ENCODE assay signal across 10 cellular contexts in the genomic region with DNA sequence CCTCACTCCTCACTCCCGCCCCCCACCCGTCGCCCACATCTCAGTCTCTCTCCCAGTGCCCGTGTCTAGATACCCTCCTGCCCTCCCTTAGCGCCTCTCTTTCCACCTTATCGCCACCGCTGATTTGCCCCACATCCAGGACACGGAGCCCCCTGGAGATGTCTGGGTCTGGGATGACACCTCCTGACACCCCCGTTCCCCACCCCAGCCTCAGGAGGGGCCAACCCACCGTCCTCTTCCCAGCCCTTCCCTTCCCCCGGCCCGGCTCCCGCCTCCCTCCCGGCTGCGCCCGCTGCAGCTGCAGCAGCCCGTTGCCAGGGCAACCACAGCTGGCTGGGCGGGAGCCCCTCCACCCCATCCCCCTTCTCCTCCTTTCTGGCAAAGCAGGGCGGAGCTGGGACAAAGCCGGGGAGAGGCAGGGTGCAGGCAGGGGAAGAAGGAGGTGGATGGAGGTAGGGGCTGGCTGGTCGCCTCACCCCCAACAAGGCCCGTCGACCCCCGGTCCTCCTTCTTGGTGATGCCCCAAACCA. TPM values are rescaled to one million over a fixed set of nuclear protein-coding genes. Genes with fewer than 3 reads are reported as not detected.
A peak's percentile ranks its signal among the peaks of the same experiment; 100 is the strongest.
DNase-seq lines count a peak whose midpoint lies in the region; ATAC-seq and TF ChIP-seq lines count a peak whose summit lies in the region.
"Had no signal": no experiment of that assay in that cellular context is flagged by ENCODE, and none has a peak within 500 bp of the region (broad histone marks: within the 10 kb centered on the region; RNA-seq: fewer than 3 reads in every experiment).

No MANE protein-coding gene starts in this region.

- peaks cover 18% of the 10 kb centered on the region for H3K27me3 Mint-ChIP-seq in activated naive CD8-positive, alpha-beta T cell
- H3K27me3 Mint-ChIP-seq in activated naive CD8-positive, alpha-beta T cell treated with anti-CD3 and anti-CD28 coated beads for 36 hours = peaks cover 68% of the 10 kb centered on the region
- H3K27me3 Mint-ChIP-seq in endodermal cell (ENCODE audit: insufficient read depth) = peaks cover 40% of the 10 kb centered on the region

- H3K9ac ChIP-seq in endodermal cell (ENCODE audit: extremely low read depth, low read length, poor library complexity, severe bottlenecking) = no peak overlapping the region

- H3K27ac ChIP-seq in endodermal cell (ENCODE audit: low read depth, low read length) (peak overlapping the region; percentile 78), aorta (ENCODE audit: low read depth in 1 of 2, low read length in 2 of 2) (no peak overlapping the region)

- no peak overlapping the region for H3K4me3 ChIP-seq in endodermal cell (ENCODE audit: low read length)
- no peak overlapping the region for H3K4me3 ChIP-seq in aorta (ENCODE audit: low read length in 2 of 2)

- H3K36me3 ChIP-seq in endodermal cell (ENCODE audit: control insufficient read depth, insufficient read depth, low read length) = no peaks in the 10 kb centered on the region
- no peaks in the 10 kb centered on the region for H3K36me3 ChIP-seq in aorta (ENCODE audit: control insufficient read depth in 1 of 2, insufficient read depth in 2 of 2, low read length in 1 of 2)

- H3K4me1 ChIP-seq in endodermal cell (ENCODE audit: control insufficient read depth, insufficient read depth, low read length) = no peaks in the 10 kb centered on the region
- no peaks in the 10 kb centered on the region for H3K4me1 ChIP-seq in aorta (ENCODE audit: control insufficient read depth in 1 of 2, insufficient read depth in 2 of 2, low read length in 2 of 2)

- H3K4me1 Mint-ChIP-seq in activated naive CD8-positive, alpha-beta T cell (ENCODE audit: low read depth) = peaks cover 24% of the 10 kb centered on the region
- peaks cover 18% of the 10 kb centered on the region for H3K4me1 Mint-ChIP-seq in activated naive CD8-positive, alpha-beta T cell treated with anti-CD3 and anti-CD28 coated beads for 36 hours
- peaks cover 18% of the 10 kb centered on the region for H3K4me1 Mint-ChIP-seq in endodermal cell

- no peak overlapping the region for H3K27ac Mint-ChIP-seq in activated naive CD8-positive, alpha-beta T cell
- H3K27ac Mint-ChIP-seq in activated naive CD8-positive, alpha-beta T cell treated with anti-CD3 and anti-CD28 coated beads for 36 hours = no peak overlapping the region
- H3K27ac Mint-ChIP-seq in endodermal cell = no peak overlapping the region
- H3K27ac Mint-ChIP-seq: CD4-positive, CD25-positive, alpha-beta regulatory T cell; stimulated activated naive CD8-positive, alpha-beta T cell treated with anti-CD3 and anti-CD28 coated beads, Interleukin-15, Interleukin-2, amounts not matched to agents 100 ng/mL and 50 ng/mL, for 24 hours had no signal

- ATAC-seq in aorta (ENCODE audit: low FRiP score) = peak; percentile 44
- ATAC-seq in GM21526 (IDR thresholded peaks at IDR 0.05; ENCODE audit: low FRiP score, unreplicated experiment) = no peak

- peak overlapping the region; percentile 13 for H3K4me3 Mint-ChIP-seq in activated naive CD8-positive, alpha-beta T cell
- H3K4me3 Mint-ChIP-seq in activated naive CD8-positive, alpha-beta T cell treated with anti-CD3 and anti-CD28 coated beads for 36 hours = no peak overlapping the region
- peak overlapping the region; percentile 45 for H3K4me3 Mint-ChIP-seq in endodermal cell
- H3K4me3 Mint-ChIP-seq: stimulated activated naive CD8-positive, alpha-beta T cell treated with anti-CD3 and anti-CD28 coated beads, Interleukin-15, Interleukin-2, amounts not matched to agents 100 ng/mL and 50 ng/mL, for 24 hours had no signal

- intact Hi-C loops in aorta (cut with DNase I) = no loop called here

- no peaks in the 10 kb centered on the region for H3K36me3 Mint-ChIP-seq in activated naive CD8-positive, alpha-beta T cell
- peaks cover 8% of the 10 kb centered on the region for H3K36me3 Mint-ChIP-seq in activated naive CD8-positive, alpha-beta T cell treated with anti-CD3 and anti-CD28 coated beads for 36 hours
- no peaks in the 10 kb centered on the region for H3K36me3 Mint-ChIP-seq in endodermal cell (ENCODE audit: low read depth)

- no peak for DNase-seq in activated naive CD8-positive, alpha-beta T cell treated with anti-CD3 and anti-CD28 coated beads for 36 hours
- peak; percentile 93 for DNase-seq in endodermal cell
- DNase-seq in mucosa of gallbladder (ENCODE audit: low spot score) = peak; percentile 27
- peak in 1 of 2 donors; percentile 69 for DNase-seq in aorta
- no peak for DNase-seq in DMS153 (lab: John Stamatoyannopoulos, UW)
- no peak for DNase-seq in SKM-1 treated with dmso at 0.1 percent for 144 hours (lab: John Stamatoyannopoulos, UW; ENCODE audit: unreplicated experiment)
- DNase-seq: CD4-positive, CD25-positive, alpha-beta regulatory T cell had no signal

- WGBS in endodermal cell (ENCODE audit: insufficient coverage in 1 of 2, insufficient read length in 1 of 2), 2 experiments = 0 to 4% methylated on average over 6 to 23 of the region's 24 CpGs
- 0 to 1% methylated on average over 23 to 24 of the region's 24 CpGs for WGBS in aorta, 2 donors

- H3K27me3 ChIP-seq in endodermal cell (ENCODE audit: control insufficient read depth, insufficient read depth, low read length, poor library complexity, severe bottlenecking) = peaks cover 24% of the 10 kb centered on the region
- no peaks in the 10 kb centered on the region for H3K27me3 ChIP-seq in aorta (ENCODE audit: control insufficient read depth in 1 of 2, insufficient read depth in 2 of 2, low read length in 1 of 2)

- H3K9me3 ChIP-seq in endodermal cell (ENCODE audit: control insufficient read depth, low read length) = no peaks in the 10 kb centered on the region
- H3K9me3 ChIP-seq in aorta (ENCODE audit: control insufficient read depth, low read length) = no peaks in the 10 kb centered on the region

- H3K9me3 Mint-ChIP-seq in activated naive CD8-positive, alpha-beta T cell (ENCODE audit: low read depth) = no peaks in the 10 kb centered on the region
- peaks cover 6% of the 10 kb centered on the region for H3K9me3 Mint-ChIP-seq in activated naive CD8-positive, alpha-beta T cell treated with anti-CD3 and anti-CD28 coated beads for 36 hours
- H3K9me3 Mint-ChIP-seq in endodermal cell = no peaks in the 10 kb centered on the region
- H3K9me3 Mint-ChIP-seq: stimulated activated naive CD8-positive, alpha-beta T cell treated with anti-CD3 and anti-CD28 coated beads, Interleukin-15, Interleukin-2, amounts not matched to agents 100 ng/mL and 50 ng/mL, for 24 hours had no signal

- no peak for TF ChIP-seq CTCF in endodermal cell (conservative IDR thresholded peaks at IDR 0.05)

RNA-seq across cellular contexts. Expression of a gene that starts 13.5 kb away (rescaled TPM):
- under 1 TPM; 0.41 to 0.50 TPM for total RNA-seq in activated naive CD8-positive, alpha-beta T cell treated with anti-CD3 and anti-CD28 coated beads for 36 hours
- 1 to 10 TPM; 3.3 to 4.5 TPM for total RNA-seq in endodermal cell
- polyA plus RNA-seq in endodermal cell (2013, experiment 1 of 2) = 12.8 TPM
- 14.5 TPM for polyA plus RNA-seq in endodermal cell (2013, experiment 2 of 2)
- total RNA-seq in mucosa of gallbladder = 0.12 TPM
- 1 to 10 TPM; 1.3 to 2.1 TPM for total RNA-seq in aorta
- under 1 TPM in 1 of 2 donors, not detected in 1; 0.72 TPM for polyA plus RNA-seq in aorta
- total RNA-seq: CD4-positive, CD25-positive, alpha-beta regulatory T cell had no signal
- polyA plus RNA-seq: CD4-positive, CD25-positive, alpha-beta regulatory T cell had no signal

RNA-seq across cellular contexts. Expression of a gene that starts 45.7 kb away (rescaled TPM):
- total RNA-seq in activated naive CD8-positive, alpha-beta T cell treated with anti-CD3 and anti-CD28 coated beads for 36 hours = not detected
- total RNA-seq in endodermal cell (10 to 100 TPM in 1 of 2 donors, 1 to 10 TPM in 1; 8.6 to 13.8 TPM), mucosa of gallbladder (180 TPM), aorta (100 to 1,000 TPM; 306 to 783 TPM)
- 8.8 TPM for polyA plus RNA-seq in endodermal cell (2013, experiment 1 of 2)
- 7.4 TPM for polyA plus RNA-seq in endodermal cell (2013, experiment 2 of 2)
- polyA plus RNA-seq in aorta = 1,000 to 10,000 TPM; 1,120 to 1,551 TPM
- polyA plus RNA-seq: CD4-positive, CD25-positive, alpha-beta regulatory T cell had no signal

RNA-seq across cellular contexts. Expression of a gene that starts 53.9 kb away (rescaled TPM):
- total RNA-seq in activated naive CD8-positive, alpha-beta T cell treated with anti-CD3 and anti-CD28 coated beads for 36 hours = 10 to 100 TPM; 28.2 to 31.7 TPM
- total RNA-seq in endodermal cell (100 to 1,000 TPM; 415 to 487 TPM), mucosa of gallbladder (567 TPM), aorta (100 to 1,000 TPM; 146 to 155 TPM)
- 136 TPM for polyA plus RNA-seq in endodermal cell (2013, experiment 1 of 2)
- 110 TPM for polyA plus RNA-seq in endodermal cell (2013, experiment 2 of 2)
- 100 to 1,000 TPM; 238 to 292 TPM for polyA plus RNA-seq in aorta

Comparison
In these comparisons a context has a peak if more than half of its experiments do, and no peak if none do; other contexts are left out.
1. DNase-seq: peak in endodermal cell (single experiment) and mucosa of gallbladder (single experiment); none in activated naive CD8-positive, alpha-beta T cell treated with anti-CD3 and anti-CD28 coated beads for 36 hours (single experiment), DMS153 (single experiment) and SKM-1 treated with dmso at 0.1 percent for 144 hours (single experiment).
2. RNA of a gene that starts 45.7 kb away (total RNA-seq): 306 to 783 TPM in aorta and 180 TPM in mucosa of gallbladder (single experiment); 8.6 to 13.8 TPM in endodermal cell and not detected in activated naive CD8-positive, alpha-beta T cell treated with anti-CD3 and anti-CD28 coated beads for 36 hours; every median in the first group is over 10 times any median in the second.
3. RNA of a gene that starts 53.9 kb away (total RNA-seq): 567 TPM in mucosa of gallbladder (single experiment), 415 to 487 TPM in endodermal cell and 146 to 155 TPM in aorta; 28.2 to 31.7 TPM in activated naive CD8-positive, alpha-beta T cell treated with anti-CD3 and anti-CD28 coated beads for 36 hours; every median in the first group is over 4 times any median in the second.